In genomic region chr3:56919137-56919796, GRCh38 we compare ENCODE assay signal across 12 cellular contexts.
DNase-seq lines count a peak whose midpoint lies in the region; ATAC-seq and TF ChIP-seq lines count a peak whose summit lies in the region.
"Had no signal": no experiment of that assay in that cellular context is flagged by ENCODE, and none has a peak within 500 bp of the region (broad histone marks: within the 10 kb centered on the region; RNA-seq: fewer than 3 reads in every experiment).

No MANE protein-coding gene starts in this region.

- no peak overlapping the region for H3K4me3 Mint-ChIP-seq in activated CD4-positive, alpha-beta T cell treated with anti-CD3 and anti-CD28 coated beads, Interleukin-2, amount 10 ng/mL, durations not matched to agents 24 days and 14 days
- H3K4me3 Mint-ChIP-seq in IgD-negative memory B cell (peak overlapping the region in 1 of 4 donors; percentile 84), natural killer cell (no peak overlapping the region)
- H3K4me3 Mint-ChIP-seq in activated T-helper 17 cell treated with anti-CD3 and anti-CD28 coated beads, Interleukin-2, amount 50 U/mL, for 72 hours = peak overlapping the region; percentile 93
- H3K4me3 Mint-ChIP-seq: neural progenitor cell had no signal

- H3K27me3 Mint-ChIP-seq in activated CD4-positive, alpha-beta T cell treated with anti-CD3 and anti-CD28 coated beads, Interleukin-2, amount 10 ng/mL, durations not matched to agents 24 days and 14 days = no peaks in the 10 kb centered on the region
- H3K27me3 Mint-ChIP-seq in IgD-negative memory B cell = no peaks in the 10 kb centered on the region
- no peaks in the 10 kb centered on the region for H3K27me3 Mint-ChIP-seq in activated T-helper 17 cell treated with anti-CD3 and anti-CD28 coated beads, Interleukin-2, amount 50 U/mL, for 72 hours
- H3K27me3 Mint-ChIP-seq in natural killer cell (ENCODE audit: low read depth in 2 of 2) = no peaks in the 10 kb centered on the region

- H3K36me3 Mint-ChIP-seq in activated CD4-positive, alpha-beta T cell treated with anti-CD3 and anti-CD28 coated beads, Interleukin-2, amount 10 ng/mL, durations not matched to agents 24 days and 14 days (ENCODE audit: low read depth) = no peaks in the 10 kb centered on the region
- H3K36me3 Mint-ChIP-seq in IgD-negative memory B cell (no peaks in the 10 kb centered on the region), natural killer cell (no peaks in the 10 kb centered on the region)
- H3K36me3 Mint-ChIP-seq in activated T-helper 17 cell treated with anti-CD3 and anti-CD28 coated beads, Interleukin-2, amount 50 U/mL, for 72 hours (ENCODE audit: low read depth) = no peaks in the 10 kb centered on the region
- H3K36me3 Mint-ChIP-seq: neural progenitor cell had no signal

- no peak for TF ChIP-seq CTCF in natural killer cell (IDR thresholded peaks at IDR 0.05)

- intact Hi-C loops in activated CD4-positive, alpha-beta T cell treated with anti-CD3 and anti-CD28 coated beads, Interleukin-2, amount 10 ng/mL, durations not matched to agents 24 days and 14 days (cut with micrococcal nuclease) = no loop called here
- intact Hi-C loops in natural killer cell (cut with micrococcal nuclease) = loop anchor here (5.0 to 10.0 kb wide), 3 partner anchors 46 to 217 kb away; partner anchors contain the start of gene ARHGEF3

- ATAC-seq in activated T-helper 17 cell treated with anti-CD3 and anti-CD28 coated beads, Interleukin-2, amount 50 U/mL, for 72 hours (replicated peaks) = no peak
- no peak for ATAC-seq in natural killer cell
- no peak for ATAC-seq in GM21619 (IDR thresholded peaks at IDR 0.05; ENCODE audit: unreplicated experiment)
- ATAC-seq: gastroesophageal sphincter had no signal

- no peak for DNase-seq in activated CD4-positive, alpha-beta T cell treated with anti-CD3 and anti-CD28 coated beads, Interleukin-2, amount 10 ng/mL, durations not matched to agents 24 days and 14 days
- DNase-seq in activated CD4-positive, alpha-beta T cell treated with anti-CD3 and anti-CD28 coated beads, Interleukin-2, amount 50 U/mL, for 4 hours = no peak
- DNase-seq in natural killer cell (no peak), NCI-H2227 (lab: John Stamatoyannopoulos, UW; ENCODE audit: unreplicated experiment) (no peak), NCI-H1694 (lab: John Stamatoyannopoulos, UW) (no peak)
- DNase-seq: cortex of kidney, H7 had no signal

- H3K4me1 Mint-ChIP-seq in activated CD4-positive, alpha-beta T cell treated with anti-CD3 and anti-CD28 coated beads, Interleukin-2, amount 10 ng/mL, durations not matched to agents 24 days and 14 days = peaks cover 83% of the 10 kb centered on the region
- H3K4me1 Mint-ChIP-seq in IgD-negative memory B cell (peaks cover 68 to 76% (median 69%) of the 10 kb centered on the region in 3 donors), natural killer cell (peaks cover 71 to 72% of the 10 kb centered on the region in 2 donors)
- peaks cover 71% of the 10 kb centered on the region for H3K4me1 Mint-ChIP-seq in activated T-helper 17 cell treated with anti-CD3 and anti-CD28 coated beads, Interleukin-2, amount 50 U/mL, for 72 hours

- H3K27ac Mint-ChIP-seq in activated CD4-positive, alpha-beta T cell treated with anti-CD3 and anti-CD28 coated beads, Interleukin-2, amount 10 ng/mL, durations not matched to agents 24 days and 14 days = peak overlapping the region; percentile 78
- H3K27ac Mint-ChIP-seq in IgD-negative memory B cell = peak overlapping the region; percentile 1 to 98 (median 92)
- H3K27ac Mint-ChIP-seq in activated T-helper 17 cell treated with anti-CD3 and anti-CD28 coated beads, Interleukin-2, amount 50 U/mL, for 72 hours = no peak overlapping the region
- peak overlapping the region; percentile 36 to 94 for H3K27ac Mint-ChIP-seq in natural killer cell
- H3K27ac Mint-ChIP-seq: neural progenitor cell had no signal

- no peaks in the 10 kb centered on the region for H3K9me3 Mint-ChIP-seq in activated CD4-positive, alpha-beta T cell treated with anti-CD3 and anti-CD28 coated beads, Interleukin-2, amount 10 ng/mL, durations not matched to agents 24 days and 14 days
- H3K9me3 Mint-ChIP-seq in IgD-negative memory B cell = no peaks in the 10 kb centered on the region
- no peaks in the 10 kb centered on the region for H3K9me3 Mint-ChIP-seq in activated T-helper 17 cell treated with anti-CD3 and anti-CD28 coated beads, Interleukin-2, amount 50 U/mL, for 72 hours
- H3K9me3 Mint-ChIP-seq in natural killer cell = no peaks in the 10 kb centered on the region
- H3K9me3 Mint-ChIP-seq: neural progenitor cell had no signal
